35 cellular contexts compared by ENCODE assay signal in the genomic region with DNA sequence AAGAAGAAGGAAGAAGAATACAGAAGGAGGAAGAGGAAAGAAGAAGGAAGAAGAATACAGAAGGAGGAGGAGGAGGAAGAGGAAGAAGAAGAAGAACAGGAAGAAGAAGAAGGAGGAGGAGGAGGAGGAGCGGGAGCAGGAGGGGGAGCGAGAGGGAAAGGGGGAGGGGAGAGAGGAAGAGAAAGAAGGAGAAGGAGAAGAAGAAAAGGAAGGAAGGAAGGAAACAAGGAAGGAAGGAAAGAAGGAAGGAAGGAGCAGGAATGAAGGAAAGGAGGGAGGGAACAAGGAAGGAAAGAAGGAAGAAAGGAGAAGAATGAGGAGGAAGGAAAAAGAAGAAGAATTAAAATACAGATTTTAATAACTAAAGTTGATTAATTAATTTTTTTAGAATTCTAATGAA.
A peak's percentile ranks its signal among the peaks of the same experiment; 100 is the strongest.
DNase-seq lines count a peak whose midpoint lies in the region; ATAC-seq, FAIRE-seq and TF ChIP-seq lines count a peak whose summit lies in the region.
"Had no signal": no experiment of that assay in that cellular context is flagged by ENCODE, and none has a peak within 500 bp of the region (broad histone marks: within the 10 kb centered on the region; RNA-seq: fewer than 3 reads in every experiment).

No MANE protein-coding gene starts in this region.

- H3K9me3 ChIP-seq in HepG2 (ENCODE audit: low read length) (no peaks in the 10 kb centered on the region), right lobe of liver (no peaks in the 10 kb centered on the region), HEK293 (ENCODE audit: control insufficient read depth, insufficient read depth, low read depth, low read length) (no peaks in the 10 kb centered on the region), PC-3 (ENCODE audit: low read length) (no peaks in the 10 kb centered on the region), K562 (replicated peaks; ENCODE audit: control insufficient read depth, insufficient read depth, low read depth, low read length) (no peaks in the 10 kb centered on the region)
- H3K9me3 ChIP-seq: A549; BE2C; BLaER1; BLaER1 treated with 17β-estradiol and CSF1 and Interleukin-3, amounts not matched to agents 10 nM and 100 nM; Caco-2 had no signal

- no TSS peak for BruUV-seq in HepG2 (replicated peaks; lab: Mats Ljungman, UMichigan)
- BruUV-seq in PC-3 (replicated peaks; lab: Mats Ljungman, UMichigan), result no TSS peak
- BruUV-seq in K562 (replicated peaks; lab: Mats Ljungman, UMichigan), result no TSS peak

- FAIRE-seq in HepG2 (lab: Jason Lieb, UNC) (no peak), K562 (lab: Jason Lieb, UNC) (no peak)
- FAIRE-seq: A204.1, A549, D721Med had no signal

- ATAC-seq in HepG2 (no peak), right lobe of liver (no peak), PC-3 (no peak), K562 (no peak), GM19463 (IDR thresholded peaks at IDR 0.05; ENCODE audit: unreplicated experiment) (no peak), HG03095 (IDR thresholded peaks at IDR 0.05; ENCODE audit: unreplicated experiment) (no peak)
- ATAC-seq: A549; CD8-positive, alpha-beta T cell had no signal

- POLR2A ChIA-PET in HepG2 (lab: Yijun Ruan, JAX), result no interaction called here
- POLR2A ChIA-PET in HEK293 (lab: Yijun Ruan, JAX), result no interaction called here
- POLR2A ChIA-PET in PC-3 (lab: Charles Lee; ENCODE audit: unreplicated experiment), result no interaction called here
- POLR2A ChIA-PET in K562 (lab: Yijun Ruan, JAX), result interaction anchor here (0.6 kb wide), 1 partner anchor 410 kb away, joined by 3 read pairs; no protein-coding TSS in a partner anchor

- TF ChIP-seq POLR2A in HepG2 (IDR thresholded peaks at IDR 0.05; ENCODE audit: insufficient read depth in 1 of 2, low read depth in 2 of 2, low read length in 2 of 2) (no peak), right lobe of liver (IDR thresholded peaks at IDR 0.05) (no peak), K562 (conservative IDR thresholded peaks at IDR 0.05) (no peak)

- H3K27me3 ChIP-seq in HepG2 (ENCODE audit: control insufficient read depth in 1 of 2, insufficient read depth in 2 of 2, low read length in 2 of 2), result no peaks in the 10 kb centered on the region
- H3K27me3 ChIP-seq in right lobe of liver, result no peaks in the 10 kb centered on the region
- no peaks in the 10 kb centered on the region for H3K27me3 ChIP-seq in PC-3 (ENCODE audit: low read length)
- no peaks in the 10 kb centered on the region for H3K27me3 ChIP-seq in K562 (ENCODE audit: control insufficient read depth in 2 of 2, insufficient read depth in 2 of 2, low read length in 2 of 2)
- H3K27me3 ChIP-seq: BE2C; BLaER1; BLaER1 treated with 17β-estradiol and CSF1 and Interleukin-3, amounts not matched to agents 10 nM and 100 nM had no signal

- H3K27ac ChIP-seq in HepG2 (ENCODE audit: extremely low read length, insufficient read depth, low read length), result no peak overlapping the region
- no peak overlapping the region for H3K27ac ChIP-seq in right lobe of liver
- H3K27ac ChIP-seq in HEK293 (ENCODE audit: extremely low read depth, low read depth, low read length), result no peak overlapping the region
- H3K27ac ChIP-seq in PC-3 (ENCODE audit: low read length), result peak overlapping the region; percentile 95
- no peak overlapping the region for H3K27ac ChIP-seq in K562 (ENCODE audit: extremely low read depth, low read depth, low read length)
- H3K27ac ChIP-seq: 22Rv1; A549; BLaER1; BLaER1 treated with 17β-estradiol and CSF1 and Interleukin-3, amounts not matched to agents 10 nM and 100 nM; C4-2B had no signal

- H2AFZ ChIP-seq in HepG2 (ENCODE audit: low read length) (no peak overlapping the region), PC-3 (ENCODE audit: low read length) (no peak overlapping the region), K562 (ENCODE audit: low read depth, low read length) (no peak overlapping the region)

- H4K20me1 ChIP-seq in HepG2 (ENCODE audit: insufficient read depth, low read length) (no peaks in the 10 kb centered on the region), PC-3 (ENCODE audit: low read length) (no peaks in the 10 kb centered on the region), K562 (replicated peaks; ENCODE audit: control insufficient read depth, insufficient read depth, low read length) (no peaks in the 10 kb centered on the region)
- H4K20me1 ChIP-seq: BLaER1; BLaER1 treated with 17β-estradiol and CSF1 and Interleukin-3, amounts not matched to agents 10 nM and 100 nM had no signal

- H3K79me2 ChIP-seq in HepG2 (ENCODE audit: insufficient read depth, low read length), result no peaks in the 10 kb centered on the region
- no peaks in the 10 kb centered on the region for H3K79me2 ChIP-seq in PC-3 (ENCODE audit: low read length)
- H3K79me2 ChIP-seq in K562 (ENCODE audit: control insufficient read depth, insufficient read depth, low read length), result no peaks in the 10 kb centered on the region

- WGBS in HepG2 (ENCODE audit: low lambda C conversion rate), result 43% methylated on average over 2 of the region's 2 CpGs
- 85% methylated on average over 2 of the region's 2 CpGs for WGBS in right lobe of liver (ENCODE audit: insufficient coverage, low coverage, low lambda C conversion rate, missing lambda C conversion rate)
- 0% methylated on average over 2 of the region's 2 CpGs for WGBS in K562 (ENCODE audit: insufficient coverage, low coverage, missing lambda C conversion rate)

- TF ChIP-seq CTCF in HepG2 (CRISPR knock-in tag; IDR thresholded peaks at IDR 0.05) (no peak), right lobe of liver (IDR thresholded peaks at IDR 0.05) (no peak), HEK293 (tag by site-specific recombination; IDR thresholded peaks at IDR 0.05) (no peak), PC-3 (conservative IDR thresholded peaks at IDR 0.05; ENCODE audit: low read depth, low read length) (no peak), K562 (IDR thresholded peaks at IDR 0.05 in 2 of 3, conservative IDR thresholded peaks at IDR 0.05 in 1 of 3; ENCODE audit: insufficient read depth in 2 of 3, low read depth in 1 of 3, low read length in 3 of 3) (no peak)

- in situ Hi-C loops in HepG2 (cut with HindIII; ENCODE audit: extremely low pct_ligation_motif_present, low pct_unique_long_range_greater_than_20kb), result no loop called here
- in situ Hi-C loops in K562 (cut with MboI), result loop anchor here (25.0 kb wide), 1 partner anchor 601 kb away; no protein-coding TSS in a partner anchor

- no peak overlapping the region for H3K9ac ChIP-seq in HepG2 (ENCODE audit: insufficient read depth, low read depth, low read length)
- H3K9ac ChIP-seq in PC-3 (ENCODE audit: low read length), result 0 out of 2 replicates have a peak overlapping the region, but pooled peaks have one; percentile 43
- no peak overlapping the region for H3K9ac ChIP-seq in K562 (ENCODE audit: insufficient read depth in 1 of 2, low read depth in 2 of 2, low read length in 2 of 2)
- H3K9ac ChIP-seq: BLaER1; BLaER1 treated with 17β-estradiol and CSF1 and Interleukin-3, amounts not matched to agents 10 nM and 100 nM had no signal

- H3K4me1 ChIP-seq in HepG2 (ENCODE audit: insufficient read depth, low read length), result no peaks in the 10 kb centered on the region
- no peaks in the 10 kb centered on the region for H3K4me1 ChIP-seq in right lobe of liver
- H3K4me1 ChIP-seq in HEK293 (ENCODE audit: control insufficient read depth, insufficient read depth, low read length), result peaks cover 12% of the 10 kb centered on the region
- H3K4me1 ChIP-seq in PC-3 (ENCODE audit: insufficient read depth, low read length), result peaks cover 45% of the 10 kb centered on the region
- no peaks in the 10 kb centered on the region for H3K4me1 ChIP-seq in K562 (replicated peaks in 1 of 2; ENCODE audit: control insufficient read depth in 2 of 2, insufficient read depth in 2 of 2, low read length in 2 of 2)
- H3K4me1 ChIP-seq: BE2C, Caco-2 had no signal

- H3F3A ChIP-seq in PC-3 (ENCODE audit: low read length, unreplicated experiment), result peaks cover 7% of the 10 kb centered on the region

- intact Hi-C loops in HepG2 (cut with micrococcal nuclease; ENCODE audit: unreplicated experiment), result no loop called here
- intact Hi-C loops in right lobe of liver (cut with DNase I), result no loop called here
- intact Hi-C loops in PC-3 (cut with micrococcal nuclease), result no loop called here
- intact Hi-C loops in K562 (cut with micrococcal nuclease), result no loop called here

- CTCF ChIA-PET in HepG2 (lab: Yijun Ruan, JAX; ENCODE audit: low intra/inter-chr PET ratio, low total read pairs) (no interaction called here), HEK293 (lab: Yijun Ruan, JAX) (interaction anchor here (1.0 to 3.2 kb wide), 2 partner anchors 13 to 15 kb away, joined by 4 to 15 read pairs; no protein-coding TSS in a partner anchor), PC-3 (lab: Charles Lee) (no interaction called here), K562 (lab: Yijun Ruan, JAX; ENCODE audit: low intra/inter-chr PET ratio) (no interaction called here)

- H3K4me3 ChIP-seq in HepG2 (replicated peaks in 1 of 3; ENCODE audit: insufficient read depth in 1 of 3, low read depth in 2 of 3, low read length in 3 of 3) (no peak overlapping the region), right lobe of liver (no peak overlapping the region), HEK293 (ENCODE audit: low read depth, low read length) (no peak overlapping the region), PC-3 (ENCODE audit: low read length) (no peak overlapping the region), K562 (no peak overlapping the region)
- H3K4me3 ChIP-seq: A549; BLaER1; BLaER1 treated with 17β-estradiol and CSF1 and Interleukin-3, amounts not matched to agents 10 nM and 100 nM had no signal

- TF ChIP-seq RAD21 in HepG2 (CRISPR knock-in tag; IDR thresholded peaks at IDR 0.05), result no peak
- no peak for TF ChIP-seq RAD21 in K562 (CRISPR knock-in tag; conservative IDR thresholded peaks at IDR 0.05 in 1 of 2, IDR thresholded peaks at IDR 0.05 in 1 of 2)

- H3K36me3 ChIP-seq in HepG2 (replicated peaks in 1 of 2; ENCODE audit: control insufficient read depth in 1 of 2, insufficient read depth in 2 of 2, low read length in 2 of 2) (no peaks in the 10 kb centered on the region), right lobe of liver (no peaks in the 10 kb centered on the region), HEK293 (ENCODE audit: control insufficient read depth in 2 of 2, insufficient read depth in 1 of 2, low read length in 2 of 2) (no peaks in the 10 kb centered on the region), PC-3 (ENCODE audit: low read depth, low read length) (no peaks in the 10 kb centered on the region), K562 (ENCODE audit: control insufficient read depth, insufficient read depth, low read length) (no peaks in the 10 kb centered on the region)
- H3K36me3 ChIP-seq: BE2C; BLaER1; BLaER1 treated with 17β-estradiol and CSF1 and Interleukin-3, amounts not matched to agents 10 nM and 100 nM had no signal

- H3K9me1 ChIP-seq in K562 (ENCODE audit: control insufficient read depth, insufficient read depth, low read length), result no peaks in the 10 kb centered on the region

- DNase-seq in HepG2 (ENCODE audit: low spot score) (no peak), right lobe of liver (no peak), PC-3 (no peak), K562 (ENCODE audit: extremely low read depth in 1 of 4, low spot score in 3 of 4) (no peak), NCI-H510A (lab: John Stamatoyannopoulos, UW) (no peak)
- DNase-seq: 8988T; ACHN; AML-193; BE2C; C1 segment of cervical spinal cord; Caco-2; Calu3; CD4-positive, alpha-beta memory T cell; CD4-positive, alpha-beta T cell; CD4-positive, CD25-positive, alpha-beta regulatory T cell; CD8-positive, alpha-beta memory T cell; CD8-positive, alpha-beta T cell; COR-L47; DMS 273 treated with DMSO at 0.1 percent for 48 hours; DMS153; DMS53; DMS79; DMS79 treated with DMSO at 0.1 percent for 48 hours; DND-41; EL had no signal

- no peak overlapping the region for H3K4me2 ChIP-seq in HepG2 (ENCODE audit: low read depth, low read length)
- no peak overlapping the region for H3K4me2 ChIP-seq in PC-3 (ENCODE audit: low read length)
- H3K4me2 ChIP-seq in K562 (ENCODE audit: insufficient read depth, low read length), result no peak overlapping the region
- H3K4me2 ChIP-seq: A549; BLaER1; BLaER1 treated with 17β-estradiol and CSF1 and Interleukin-3, amounts not matched to agents 10 nM and 100 nM had no signal

- TF ChIP-seq EP300 in HepG2 (IDR thresholded peaks at IDR 0.05; ENCODE audit: low read depth in 2 of 2, low read length in 2 of 2), result no peak
- TF ChIP-seq EP300 in HepG2 (CRISPR knock-in tag; IDR thresholded peaks at IDR 0.05; ENCODE audit: borderline replicate concordance), result no peak
- TF ChIP-seq EP300 in K562 (IDR thresholded peaks at IDR 0.05; ENCODE audit: low read length), result no peak

- no peaks in the 10 kb centered on the region for H3K9me2 ChIP-seq in PC-3 (replicated peaks; ENCODE audit: low read length)
